ENCODE assay signal across 23 cellular contexts in the genomic region with DNA sequence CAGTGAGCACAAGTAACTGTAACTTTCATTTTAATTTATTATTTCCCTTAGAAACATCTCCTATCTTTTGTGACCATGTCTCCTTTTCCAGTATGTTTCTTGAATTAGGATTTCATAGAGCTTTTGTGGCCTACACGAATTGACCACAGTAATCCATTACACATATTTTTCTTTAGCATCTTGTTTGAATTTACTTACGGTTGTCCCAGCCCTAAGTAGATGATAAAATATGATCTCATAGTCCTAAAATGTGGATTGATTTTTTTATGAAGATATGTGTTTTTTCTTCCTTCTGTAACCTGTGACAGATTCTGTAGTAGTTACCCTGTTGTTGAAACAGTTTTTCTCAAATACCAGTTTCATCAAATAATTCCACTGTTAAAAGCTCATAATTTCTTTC.
DNase-seq lines count a peak whose midpoint lies in the region; ATAC-seq and TF ChIP-seq lines count a peak whose summit lies in the region.
"Had no signal": no experiment of that assay in that cellular context is flagged by ENCODE, and none has a peak within 500 bp of the region (broad histone marks: within the 10 kb centered on the region; RNA-seq: fewer than 3 reads in every experiment).

No MANE protein-coding gene starts in this region.

- H3K4me3 Mint-ChIP-seq in HFFc6: peak overlapping the region; percentile 41
- H3K4me3 Mint-ChIP-seq in endothelial cell (ENCODE audit: unreplicated experiment): no peak overlapping the region
- H3K4me3 Mint-ChIP-seq: activated naive CD4-positive, alpha-beta T cell treated with anti-CD3 and anti-CD28 coated beads, Interleukin-2, amount 10 ng/mL, durations not matched to agents 7 days and 5 days; CD4-positive, CD25-positive, alpha-beta regulatory T cell; H9; natural killer cell treated with Interleukin-12 subunit alpha and Interleukin-12 subunit beta and Interleukin-15 and Interleukin-18, amount 100 ng/mL, for 72 hours had no signal

- peak; percentile 39 for DNase-seq in AG08395 (ENCODE audit: low spot score)
- peak; percentile 64 for DNase-seq in HFFc6
- DNase-seq in brain microvascular endothelial cell: peak; percentile 14
- no peak for DNase-seq in mesenchymal stem cell
- DNase-seq in endothelial cell (ENCODE audit: low spot score): no peak
- no peak for DNase-seq in NCI-H446 (lab: John Stamatoyannopoulos, UW)
- DNase-seq: activated naive CD4-positive, alpha-beta T cell treated with anti-CD3 and anti-CD28 coated beads, Interleukin-2, amount 10 ng/mL, durations not matched to agents 7 days and 5 days; activated T-cell treated with anti-CD3 and anti-CD28 coated beads, Interleukin-2, amount 50 U/mL, for 1 hour; CD4-positive, CD25-positive, alpha-beta regulatory T cell; DMS53; H9; mesendoderm; NCI-H187; NCI-H226; stimulated activated CD4-positive, alpha-beta T cell treated with anti-CD3 and anti-CD28 coated beads, Interleukin-12 subunit alpha, Interleukin-12 subunit beta, amount 100 ng/mL, for 4 hours; SW 1271 had no signal

- no peak overlapping the region for H4K91ac ChIP-seq in mesenchymal stem cell (ENCODE audit: low read length)

- no peak overlapping the region for H2AK5ac ChIP-seq in mesenchymal stem cell (ENCODE audit: low read length, severe bottlenecking)

- H3K4me3 ChIP-seq in brain microvascular endothelial cell (ENCODE audit: low read depth, low read length): no peak overlapping the region
- no peak overlapping the region for H3K4me3 ChIP-seq in mesenchymal stem cell (ENCODE audit: insufficient read depth in 1 of 2, low read depth in 1 of 2, low read length in 2 of 2)
- H3K4me3 ChIP-seq: breast epithelium, K562, prostate gland, thoracic aorta had no signal

- H3K27ac Mint-ChIP-seq in HFFc6: peak overlapping the region; percentile 64
- no peak overlapping the region for H3K27ac Mint-ChIP-seq in endothelial cell (ENCODE audit: unreplicated experiment)
- H3K27ac Mint-ChIP-seq: activated naive CD4-positive, alpha-beta T cell treated with anti-CD3 and anti-CD28 coated beads, Interleukin-2, amount 10 ng/mL, durations not matched to agents 7 days and 5 days; CD4-positive, CD25-positive, alpha-beta regulatory T cell; natural killer cell treated with Interleukin-12 subunit alpha and Interleukin-12 subunit beta and Interleukin-15 and Interleukin-18, amount 100 ng/mL, for 72 hours had no signal

- H2BK5ac ChIP-seq in mesenchymal stem cell (ENCODE audit: low read depth, low read length, poor library complexity, severe bottlenecking): no peak overlapping the region

- no peak overlapping the region for H2BK120ac ChIP-seq in mesenchymal stem cell (ENCODE audit: low read depth, low read length)

- H3K4me1 Mint-ChIP-seq in HFFc6 (ENCODE audit: low read depth) (peaks cover 43% of the 10 kb centered on the region), endothelial cell (ENCODE audit: unreplicated experiment) (no peaks in the 10 kb centered on the region)
- H3K4me1 Mint-ChIP-seq: H9 had no signal

- WGBS in mesenchymal stem cell: no CpG with 5 or more reads among the region's 2 CpGs

- ATAC-seq in HG03095 (IDR thresholded peaks at IDR 0.05; ENCODE audit: unreplicated experiment) (no peak), HG02678 (IDR thresholded peaks at IDR 0.05; ENCODE audit: unreplicated experiment) (no peak)
- ATAC-seq: K562; natural killer cell treated with Interleukin-12 subunit alpha and Interleukin-12 subunit beta and Interleukin-15 and Interleukin-18, amount 100 ng/mL, for 72 hours had no signal

- H3K4me1 ChIP-seq in mesenchymal stem cell (ENCODE audit: control insufficient read depth, insufficient read depth, low read depth, low read length): peaks cover 3% of the 10 kb centered on the region
- H3K4me1 ChIP-seq: breast epithelium, prostate gland had no signal

- H3K9me3 ChIP-seq in mesenchymal stem cell (ENCODE audit: control insufficient read depth, low read length): peaks cover 5% of the 10 kb centered on the region
- H3K9me3 ChIP-seq: breast epithelium, prostate gland, thoracic aorta had no signal

- in situ Hi-C loops in brain microvascular endothelial cell (cut with HindIII; ENCODE audit: low pct_ligation_motif_present, low sequenced_read_pairs): no loop called here

- no peak overlapping the region for H2BK12ac ChIP-seq in mesenchymal stem cell (ENCODE audit: low read length in 2 of 2)

- H3K36me3 Mint-ChIP-seq in HFFc6 (ENCODE audit: low read depth) (peaks cover 31% of the 10 kb centered on the region), endothelial cell (ENCODE audit: low read depth, unreplicated experiment) (no peaks in the 10 kb centered on the region)

- peaks cover 7% of the 10 kb centered on the region for H3K79me1 ChIP-seq in mesenchymal stem cell (replicated peaks; ENCODE audit: low read length, poor library complexity, severe bottlenecking)

- no peak overlapping the region for H3K14ac ChIP-seq in mesenchymal stem cell (ENCODE audit: low read length in 2 of 2)

- no peaks in the 10 kb centered on the region for H3K27me3 Mint-ChIP-seq in HFFc6 (ENCODE audit: insufficient read depth)
- H3K27me3 Mint-ChIP-seq in endothelial cell (ENCODE audit: unreplicated experiment): no peaks in the 10 kb centered on the region
- H3K27me3 Mint-ChIP-seq: activated naive CD4-positive, alpha-beta T cell treated with anti-CD3 and anti-CD28 coated beads, Interleukin-2, amount 10 ng/mL, durations not matched to agents 7 days and 5 days; CD4-positive, CD25-positive, alpha-beta regulatory T cell; natural killer cell treated with Interleukin-12 subunit alpha and Interleukin-12 subunit beta and Interleukin-15 and Interleukin-18, amount 100 ng/mL, for 72 hours had no signal

- H3K18ac ChIP-seq in mesenchymal stem cell (ENCODE audit: low read depth in 1 of 2, low read length in 2 of 2): no peak overlapping the region

- H3K4me2 ChIP-seq in mesenchymal stem cell (ENCODE audit: low read length, poor library complexity, severe bottlenecking): no peak overlapping the region

- H4K8ac ChIP-seq in mesenchymal stem cell (ENCODE audit: low read length): no peak overlapping the region

- H3K27ac ChIP-seq in brain microvascular endothelial cell (peak overlapping the region; percentile 69), mesenchymal stem cell (ENCODE audit: low read length, poor library complexity, severe bottlenecking) (peak overlapping the region; percentile 40)
- H3K27ac ChIP-seq: breast epithelium, prostate gland, thoracic aorta had no signal

- no peak overlapping the region for H2AFZ ChIP-seq in mesenchymal stem cell (ENCODE audit: low read depth, low read length)

- peak overlapping the region; percentile 55 for H3K9ac ChIP-seq in mesenchymal stem cell (ENCODE audit: low read length)

- no peak overlapping the region for H2BK15ac ChIP-seq in mesenchymal stem cell (ENCODE audit: low read depth, poor library complexity, severe bottlenecking)

- H3K23ac ChIP-seq in mesenchymal stem cell (ENCODE audit: low read length in 2 of 2): no peak overlapping the region

- TF ChIP-seq CTCF in HFFc6 (IDR thresholded peaks at IDR 0.05) (no peak), brain microvascular endothelial cell (IDR thresholded peaks at IDR 0.05; ENCODE audit: low read depth, low read length, missing control alignments) (no peak), endothelial cell (IDR thresholded peaks at IDR 0.05; ENCODE audit: unreplicated experiment) (no peak)

- H3K4ac ChIP-seq in mesenchymal stem cell (ENCODE audit: low read depth in 1 of 2, low read length in 2 of 2): no peak overlapping the region

- no peaks in the 10 kb centered on the region for H3K27me3 ChIP-seq in brain microvascular endothelial cell (replicated peaks)
- H3K27me3 ChIP-seq in mesenchymal stem cell (ENCODE audit: control insufficient read depth in 1 of 2, insufficient read depth in 1 of 2, low read length in 2 of 2): no peaks in the 10 kb centered on the region
- H3K27me3 ChIP-seq: breast epithelium had no signal

- H3K9me3 Mint-ChIP-seq in HFFc6: no peaks in the 10 kb centered on the region
- no peaks in the 10 kb centered on the region for H3K9me3 Mint-ChIP-seq in endothelial cell (ENCODE audit: unreplicated experiment)

- H3K36me3 ChIP-seq in brain microvascular endothelial cell (replicated peaks) (peaks cover 6% of the 10 kb centered on the region), mesenchymal stem cell (ENCODE audit: control insufficient read depth in 1 of 2, insufficient read depth in 2 of 2, low read depth in 1 of 2, low read length in 2 of 2) (peaks cover 0 to 19% of the 10 kb centered on the region in 2 experiments)
- H3K36me3 ChIP-seq: breast epithelium, prostate gland, thoracic aorta had no signal

Comparison
In these comparisons a context has a peak if more than half of its experiments do, and no peak if none do; other contexts are left out.
1. DNase-seq: peak in AG08395 (single experiment), HFFc6 (single experiment) and brain microvascular endothelial cell (single experiment); none in mesenchymal stem cell (single experiment), endothelial cell (single experiment) and NCI-H446 (0 of 2).